ENCODE assay signal across 13 cellular contexts in the genomic region with DNA sequence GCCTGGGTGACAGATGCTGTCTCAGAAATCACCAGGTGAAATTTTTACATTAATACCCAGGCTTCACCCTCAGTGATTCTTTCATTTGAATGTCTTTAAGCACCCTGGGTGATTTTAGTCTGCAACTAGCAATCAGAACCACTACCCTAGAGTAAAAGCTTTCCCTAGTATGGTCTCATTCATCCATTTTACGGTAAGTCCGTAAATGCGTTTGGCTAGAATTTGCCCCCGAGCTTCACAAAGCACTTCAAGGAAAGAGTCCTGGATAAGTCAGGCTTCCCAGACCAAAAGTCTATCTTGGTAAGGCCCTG. TPM values are rescaled to one million over a fixed set of nuclear protein-coding genes. Genes with fewer than 3 reads are reported as not detected.
DNase-seq lines count a peak whose midpoint lies in the region; ATAC-seq and TF ChIP-seq lines count a peak whose summit lies in the region.
"Had no signal": no experiment of that assay in that cellular context is flagged by ENCODE, and none has a peak within 500 bp of the region (broad histone marks: within the 10 kb centered on the region; RNA-seq: fewer than 3 reads in every experiment).

No MANE protein-coding gene starts in this region.

- H3K9me3 ChIP-seq in HEK293 (ENCODE audit: control insufficient read depth, insufficient read depth, low read depth, low read length) (no peaks in the 10 kb centered on the region), trophoblast cell (ENCODE audit: insufficient read depth, low read depth, low read length) (no peaks in the 10 kb centered on the region)

- H3K4me3 Mint-ChIP-seq in activated T-cell treated with anti-CD3 and anti-CD28 coated beads, Interleukin-2, amount 50 U/mL, for 72 hours = peak overlapping the region in 1 of 2 donors; percentile 6
- H3K4me3 Mint-ChIP-seq in activated T-helper 17 cell treated with anti-CD3 and anti-CD28 coated beads, Interleukin-2, amount 50 U/mL, for 72 hours = peak overlapping the region; percentile 28
- H3K4me3 Mint-ChIP-seq in chondrocyte (ENCODE audit: unreplicated experiment) = no peak overlapping the region

- no peaks in the 10 kb centered on the region for H3K79me1 ChIP-seq in trophoblast cell (ENCODE audit: low read length)

- H3K36me3 ChIP-seq in HEK293 (ENCODE audit: control insufficient read depth in 2 of 2, insufficient read depth in 1 of 2, low read length in 2 of 2) = peaks cover 60 to 69% of the 10 kb centered on the region in 2 experiments
- peaks cover 10 to 19% of the 10 kb centered on the region in 2 experiments for H3K36me3 ChIP-seq in trophoblast cell (ENCODE audit: control insufficient read depth in 1 of 2, insufficient read depth in 2 of 2, low read length in 2 of 2)

- no peak overlapping the region for H3K18ac ChIP-seq in trophoblast cell (ENCODE audit: low read length)

- no peak overlapping the region for H4K8ac ChIP-seq in trophoblast cell (ENCODE audit: low read depth, low read length)

- H3K14ac ChIP-seq in trophoblast cell (ENCODE audit: low read length) = no peak overlapping the region

- H2BK12ac ChIP-seq in trophoblast cell (ENCODE audit: low read length) = no peak overlapping the region

- H3K4me1 ChIP-seq in HEK293 (ENCODE audit: control insufficient read depth, insufficient read depth, low read length) = no peaks in the 10 kb centered on the region
- H3K4me1 ChIP-seq in trophoblast cell (ENCODE audit: control insufficient read depth in 1 of 2, insufficient read depth in 2 of 2, low read length in 2 of 2) = peaks cover 2 to 3% of the 10 kb centered on the region in 2 experiments

- H3K79me2 ChIP-seq in trophoblast cell (ENCODE audit: control insufficient read depth, insufficient read depth, low read length, poor library complexity) = no peaks in the 10 kb centered on the region

- peak overlapping the region; percentile 75 for H3K27ac Mint-ChIP-seq in activated T-cell treated with anti-CD3 and anti-CD28 coated beads, Interleukin-2, amount 50 U/mL, for 72 hours
- peak overlapping the region; percentile 38 for H3K27ac Mint-ChIP-seq in activated T-helper 17 cell treated with anti-CD3 and anti-CD28 coated beads, Interleukin-2, amount 50 U/mL, for 72 hours
- H3K27ac Mint-ChIP-seq in chondrocyte (ENCODE audit: unreplicated experiment) = no peak overlapping the region

- H3K23ac ChIP-seq in trophoblast cell (ENCODE audit: low read length) = peak overlapping the region; percentile 95

- TF ChIP-seq CTCF in HEK293 (tag by site-specific recombination; IDR thresholded peaks at IDR 0.05) (no peak), chondrocyte (IDR thresholded peaks at IDR 0.05) (no peak), dorsolateral prefrontal cortex (IDR thresholded peaks at IDR 0.05 in 54 of 56, conservative IDR thresholded peaks at IDR 0.05 in 2 of 56; ENCODE audit: low read depth in 1 of 56, partially characterized antibody in 56 of 56) (no peak)

- peaks cover 48% of the 10 kb centered on the region for H3K4me1 Mint-ChIP-seq in activated T-cell treated with anti-CD3 and anti-CD28 coated beads, Interleukin-2, amount 50 U/mL, for 72 hours (ENCODE audit: low read depth)
- peaks cover 40% of the 10 kb centered on the region for H3K4me1 Mint-ChIP-seq in activated T-helper 17 cell treated with anti-CD3 and anti-CD28 coated beads, Interleukin-2, amount 50 U/mL, for 72 hours
- peaks cover 21% of the 10 kb centered on the region for H3K4me1 Mint-ChIP-seq in chondrocyte (ENCODE audit: low read depth)

- POLR2A ChIA-PET in HEK293 (lab: Yijun Ruan, JAX) = interaction anchor here (0.7 to 4.9 kb wide), 3 partner anchors 9 to 143 kb away, joined by 3 to 52 read pairs (median 3); a partner anchor contains a TSS

- H2AK5ac ChIP-seq in trophoblast cell (ENCODE audit: low read length) = no peak overlapping the region

- H3K27me3 Mint-ChIP-seq in activated T-cell treated with anti-CD3 and anti-CD28 coated beads, Interleukin-2, amount 50 U/mL, for 72 hours (ENCODE audit: low read depth) = no peaks in the 10 kb centered on the region
- H3K27me3 Mint-ChIP-seq in activated T-helper 17 cell treated with anti-CD3 and anti-CD28 coated beads, Interleukin-2, amount 50 U/mL, for 72 hours = no peaks in the 10 kb centered on the region
- no peaks in the 10 kb centered on the region for H3K27me3 Mint-ChIP-seq in chondrocyte (ENCODE audit: low read depth)
- H3K27me3 Mint-ChIP-seq: brain had no signal

- no peak overlapping the region for H4K12ac ChIP-seq in trophoblast cell (ENCODE audit: low read depth, low read length)

- peaks cover 0 to 2% of the 10 kb centered on the region in 2 donors for H3K9me3 Mint-ChIP-seq in activated T-cell treated with anti-CD3 and anti-CD28 coated beads, Interleukin-2, amount 50 U/mL, for 72 hours
- H3K9me3 Mint-ChIP-seq in activated T-helper 17 cell treated with anti-CD3 and anti-CD28 coated beads, Interleukin-2, amount 50 U/mL, for 72 hours = no peaks in the 10 kb centered on the region
- H3K9me3 Mint-ChIP-seq in chondrocyte (ENCODE audit: low read depth) = peaks cover 3% of the 10 kb centered on the region

- CTCF ChIA-PET in HEK293 (lab: Yijun Ruan, JAX) = interaction anchor here (0.6 to 1.8 kb wide), 6 partner anchors 17 to 206 kb away, joined by 3 to 5 read pairs (median 4); no protein-coding TSS in a partner anchor

- H3K27ac ChIP-seq in HEK293 (ENCODE audit: extremely low read depth, low read depth, low read length) (peak overlapping the region; percentile 10; the same call in 1 of the 2 replicates), trophoblast cell (ENCODE audit: low read depth, low read length) (no peak overlapping the region), dorsolateral prefrontal cortex (peak overlapping the region in 3 of 59 donors; percentile 2 to 39 (median 13))

- WGBS in trophoblast cell (ENCODE audit: extremely low coverage, insufficient coverage, insufficient read length) = no CpG with 5 or more reads among the region's 4 CpGs

- H3K36me3 Mint-ChIP-seq in activated T-cell treated with anti-CD3 and anti-CD28 coated beads, Interleukin-2, amount 50 U/mL, for 72 hours (ENCODE audit: insufficient read depth in 2 of 2) = peaks cover 14 to 47% of the 10 kb centered on the region in 2 donors
- peaks cover 100% of the 10 kb centered on the region for H3K36me3 Mint-ChIP-seq in activated T-helper 17 cell treated with anti-CD3 and anti-CD28 coated beads, Interleukin-2, amount 50 U/mL, for 72 hours (ENCODE audit: low read depth)
- H3K36me3 Mint-ChIP-seq in chondrocyte (ENCODE audit: low read depth) = peaks cover 25% of the 10 kb centered on the region

- no peak overlapping the region for H2BK120ac ChIP-seq in trophoblast cell (ENCODE audit: insufficient read depth, low read length, poor library complexity)

- H3K4me3 ChIP-seq in HEK293 (ENCODE audit: low read depth, low read length) (no peak overlapping the region), trophoblast cell (ENCODE audit: low read depth, low read length) (no peak overlapping the region), dorsolateral prefrontal cortex (no peak overlapping the region)

- no peak overlapping the region for H2AFZ ChIP-seq in trophoblast cell (ENCODE audit: insufficient read depth, low read length, poor library complexity)

- no peak for DNase-seq in activated T-cell treated with anti-CD3 and anti-CD28 coated beads, Interleukin-2, amount 50 U/mL, for 72 hours
- no peak for DNase-seq in activated T-cell treated with anti-CD3 and anti-CD28 coated beads for 4 hours
- DNase-seq in trophoblast cell = peak in 1 of 2 donors; percentile 47
- DNase-seq in chondrocyte (ENCODE audit: low spot score) = no peak
- DNase-seq in dorsolateral prefrontal cortex = no peak
- no peak for DNase-seq in NCI-H2081 treated with DMSO at 0.1 percent for 48 hours (lab: John Stamatoyannopoulos, UW)
- DNase-seq: activated gamma-delta T cell; effector CD4-positive, alpha-beta T cell; left cardiac atrium; right cardiac atrium had no signal

- no peak for ATAC-seq in activated T-cell treated with anti-CD3 and anti-CD28 coated beads, Interleukin-2, amount 50 U/mL, for 72 hours (replicated peaks in 1 of 2)
- ATAC-seq in activated T-helper 17 cell treated with anti-CD3 and anti-CD28 coated beads, Interleukin-2, amount 50 U/mL, for 72 hours (replicated peaks) = no peak

- intact Hi-C loops in dorsolateral prefrontal cortex (cut with DNase I) = loop anchor here (2.0 to 5.0 kb wide), 3 partner anchors 139 to 424 kb away; a partner anchor contains a TSS

- H3K4ac ChIP-seq in trophoblast cell (ENCODE audit: low read depth, low read length) = no peak overlapping the region

- H4K91ac ChIP-seq in trophoblast cell (ENCODE audit: low read depth, low read length) = no peak overlapping the region

- no peak overlapping the region for H3K9ac ChIP-seq in trophoblast cell (ENCODE audit: low read length)

- H3K4me2 ChIP-seq in trophoblast cell (ENCODE audit: low read length) = no peak overlapping the region

- no peaks in the 10 kb centered on the region for H3K27me3 ChIP-seq in trophoblast cell (ENCODE audit: insufficient read depth, low read length)
- no peaks in the 10 kb centered on the region for H3K27me3 ChIP-seq in dorsolateral prefrontal cortex

- H2BK5ac ChIP-seq in trophoblast cell (ENCODE audit: low read depth, low read length, poor library complexity) = no peak overlapping the region

TF ChIP-seq in HEK293, 187 proteins besides CTCF, POLR2A, EP300 and RAD21 (continues in another document):
- TF ChIP-seq ZNF600 (tag by site-specific recombination; IDR thresholded peaks at IDR 0.05) = no peak
- no peak for TF ChIP-seq ZNF184 (tag by site-specific recombination; IDR thresholded peaks at IDR 0.05)
- TF ChIP-seq SETDB1 (IDR thresholded peaks at IDR 0.05; ENCODE audit: insufficient read length, low read length) = no peak

RNA-seq across cellular contexts. Expression of a gene that starts 9.7 kb away (rescaled TPM):
- 100 to 1,000 TPM; 258 to 264 TPM for total RNA-seq in activated T-cell treated with anti-CD3 and anti-CD28 coated beads, Interleukin-2, amount 50 U/mL, for 72 hours
- 100 to 1,000 TPM; 199 to 366 TPM for total RNA-seq in activated T-helper 17 cell treated with anti-CD3 and anti-CD28 coated beads, Interleukin-2, amount 50 U/mL, for 72 hours
- 200 and 205 TPM in 2 replicates for polyA plus RNA-seq in trophoblast cell (2013)
- total RNA-seq in chondrocyte (63.6 to 87.0 TPM (median 67.5 TPM) in 3 replicates), dorsolateral prefrontal cortex (100 to 1,000 TPM in 28 of 120 experiments, 10 to 100 TPM in 92; 66.9 to 135 (median 93.8) TPM)

RNA-seq across cellular contexts. Expression of a gene that starts 36.5 kb away (rescaled TPM):
- 10 to 100 TPM in 1 of 2 donors, 1 to 10 TPM in 1; 9.9 to 14.3 TPM for total RNA-seq in activated T-cell treated with anti-CD3 and anti-CD28 coated beads, Interleukin-2, amount 50 U/mL, for 72 hours
- 10 to 100 TPM; 18.6 to 28.4 TPM for total RNA-seq in activated T-helper 17 cell treated with anti-CD3 and anti-CD28 coated beads, Interleukin-2, amount 50 U/mL, for 72 hours
- 6.2 and 6.6 TPM in 2 replicates for polyA plus RNA-seq in trophoblast cell (2013)
- total RNA-seq in chondrocyte (9.8 to 12.6 TPM (median 12.0 TPM) in 3 replicates), dorsolateral prefrontal cortex (10 to 100 TPM in 83 of 120 experiments, 1 to 10 TPM in 37; 6.5 to 19.1 (median 11.1) TPM)
